1 cellular context compared by ENCODE assay signal in the genomic region with DNA sequence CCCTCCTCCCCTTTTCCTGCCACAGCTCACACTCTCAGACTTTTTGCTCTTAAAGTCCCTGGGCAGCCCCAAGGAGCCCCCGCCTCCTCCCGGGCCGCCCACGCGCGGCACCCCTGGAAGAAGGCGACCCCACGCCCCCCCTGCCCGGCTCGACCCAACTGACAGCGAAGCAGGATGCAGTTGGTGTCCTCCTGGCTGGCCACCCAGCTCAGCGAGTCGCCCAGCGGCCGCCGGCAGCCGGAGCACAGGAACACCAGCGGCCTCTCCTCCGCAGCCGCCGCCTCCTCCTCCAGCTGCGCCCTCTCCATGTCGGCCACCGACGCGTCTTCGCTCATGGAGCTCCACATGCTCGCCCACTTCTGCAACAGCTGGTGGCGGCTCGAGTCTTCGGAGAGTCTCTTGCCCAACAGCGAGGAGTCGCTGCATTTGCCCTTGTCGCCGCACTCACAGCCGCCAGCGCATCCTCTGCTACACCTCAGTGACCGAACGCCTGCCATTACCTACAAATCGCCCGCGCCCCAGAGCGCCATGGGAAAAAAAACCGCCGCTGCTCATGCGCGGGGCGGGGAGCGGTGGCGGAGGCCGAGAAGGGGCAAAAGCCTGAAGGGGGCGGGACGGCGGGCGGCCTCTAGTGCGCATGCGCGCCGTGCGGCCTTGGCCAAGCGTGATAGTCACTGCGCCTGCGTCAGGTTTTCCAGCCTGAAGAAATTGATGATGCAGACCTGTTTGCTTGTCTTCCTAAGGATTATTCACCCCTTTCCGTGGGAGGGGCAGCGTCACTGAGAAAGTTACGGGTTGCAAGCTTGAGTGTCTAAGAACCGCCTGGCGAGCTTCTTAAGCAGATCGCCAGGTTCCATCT.
TF ChIP-seq lines count a peak whose summit lies in the region.

A gene with protein sequence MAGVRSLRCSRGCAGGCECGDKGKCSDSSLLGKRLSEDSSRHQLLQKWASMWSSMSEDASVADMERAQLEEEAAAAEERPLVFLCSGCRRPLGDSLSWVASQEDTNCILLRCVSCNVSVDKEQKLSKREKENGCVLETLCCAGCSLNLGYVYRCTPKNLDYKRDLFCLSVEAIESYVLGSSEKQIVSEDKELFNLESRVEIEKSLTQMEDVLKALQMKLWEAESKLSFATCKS (minus strand): TSS at position 532 of the 859 bp plus-strand sequence. CDS start 35 bp downstream, at position 497.

TF ChIP-seq in HepG2, 621 proteins besides CTCF, POLR2A, EP300 and RAD21 (continued from another document and continues in another):
- TF ChIP-seq, protein P1, sequence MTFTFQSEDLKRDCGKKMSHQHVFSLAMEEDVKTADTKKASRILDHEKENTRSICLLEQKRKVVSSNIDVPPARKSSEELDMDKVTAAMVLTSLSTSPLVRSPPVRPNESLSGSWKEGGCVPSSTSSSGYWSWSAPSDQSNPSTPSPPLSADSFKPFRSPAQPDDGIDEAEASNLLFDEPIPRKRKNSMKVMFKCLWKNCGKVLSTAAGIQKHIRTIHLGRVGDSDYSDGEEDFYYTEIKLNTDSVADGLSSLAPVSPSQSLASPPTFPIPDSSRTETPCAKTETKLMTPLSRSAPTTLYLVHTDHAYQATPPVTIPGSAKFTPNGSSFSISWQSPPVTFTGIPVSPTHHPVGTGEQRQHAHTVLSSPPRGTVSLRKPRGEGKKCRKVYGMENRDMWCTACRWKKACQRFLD (CRISPR knock-in tag; IDR thresholded peaks at IDR 0.05; ENCODE audit: borderline replicate concordance) = peak; percentile 62; the same call in 1 of the 2 replicates
- no peak; the same call in 1 of the 2 replicates for TF ChIP-seq ZNF607 (CRISPR knock-in tag; IDR thresholded peaks at IDR 0.05; ENCODE audit: borderline replicate concordance)
- TF ChIP-seq, protein P2, sequence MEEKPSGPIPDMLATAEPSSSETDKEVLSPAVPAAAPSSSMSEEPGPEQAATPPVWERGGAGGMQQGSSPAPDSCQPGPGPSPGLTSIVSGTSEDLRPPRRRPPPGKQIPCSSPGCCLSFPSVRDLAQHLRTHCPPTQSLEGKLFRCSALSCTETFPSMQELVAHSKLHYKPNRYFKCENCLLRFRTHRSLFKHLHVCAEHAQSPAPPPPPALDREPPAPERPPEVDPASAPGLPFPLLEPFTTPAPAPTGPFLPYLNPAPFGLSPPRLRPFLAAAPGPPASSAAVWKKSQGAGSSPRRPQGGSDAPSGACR (CRISPR knock-in tag; IDR thresholded peaks at IDR 0.05) = 0 out of 2 replicates have a peak, but pooled peaks have one; percentile 14
- TF ChIP-seq, protein P3, sequence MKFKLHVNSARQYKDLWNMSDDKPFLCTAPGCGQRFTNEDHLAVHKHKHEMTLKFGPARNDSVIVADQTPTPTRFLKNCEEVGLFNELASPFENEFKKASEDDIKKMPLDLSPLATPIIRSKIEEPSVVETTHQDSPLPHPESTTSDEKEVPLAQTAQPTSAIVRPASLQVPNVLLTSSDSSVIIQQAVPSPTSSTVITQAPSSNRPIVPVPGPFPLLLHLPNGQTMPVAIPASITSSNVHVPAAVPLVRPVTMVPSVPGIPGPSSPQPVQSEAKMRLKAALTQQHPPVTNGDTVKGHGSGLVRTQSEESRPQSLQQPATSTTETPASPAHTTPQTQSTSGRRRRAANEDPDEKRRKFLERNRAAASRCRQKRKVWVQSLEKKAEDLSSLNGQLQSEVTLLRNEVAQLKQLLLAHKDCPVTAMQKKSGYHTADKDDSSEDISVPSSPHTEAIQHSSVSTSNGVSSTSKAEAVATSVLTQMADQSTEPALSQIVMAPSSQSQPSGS (CRISPR knock-in tag; IDR thresholded peaks at IDR 0.05) = no peak
- TF ChIP-seq DR1 (CRISPR knock-in tag; IDR thresholded peaks at IDR 0.05) = peak; percentile 66
- no peak for TF ChIP-seq ONECUT2 (CRISPR knock-in tag; IDR thresholded peaks at IDR 0.05)
- peak; percentile 75; the same call in 1 of the 2 replicates for TF ChIP-seq IRF2 (CRISPR knock-in tag; IDR thresholded peaks at IDR 0.05)
- TF ChIP-seq, protein P4, sequence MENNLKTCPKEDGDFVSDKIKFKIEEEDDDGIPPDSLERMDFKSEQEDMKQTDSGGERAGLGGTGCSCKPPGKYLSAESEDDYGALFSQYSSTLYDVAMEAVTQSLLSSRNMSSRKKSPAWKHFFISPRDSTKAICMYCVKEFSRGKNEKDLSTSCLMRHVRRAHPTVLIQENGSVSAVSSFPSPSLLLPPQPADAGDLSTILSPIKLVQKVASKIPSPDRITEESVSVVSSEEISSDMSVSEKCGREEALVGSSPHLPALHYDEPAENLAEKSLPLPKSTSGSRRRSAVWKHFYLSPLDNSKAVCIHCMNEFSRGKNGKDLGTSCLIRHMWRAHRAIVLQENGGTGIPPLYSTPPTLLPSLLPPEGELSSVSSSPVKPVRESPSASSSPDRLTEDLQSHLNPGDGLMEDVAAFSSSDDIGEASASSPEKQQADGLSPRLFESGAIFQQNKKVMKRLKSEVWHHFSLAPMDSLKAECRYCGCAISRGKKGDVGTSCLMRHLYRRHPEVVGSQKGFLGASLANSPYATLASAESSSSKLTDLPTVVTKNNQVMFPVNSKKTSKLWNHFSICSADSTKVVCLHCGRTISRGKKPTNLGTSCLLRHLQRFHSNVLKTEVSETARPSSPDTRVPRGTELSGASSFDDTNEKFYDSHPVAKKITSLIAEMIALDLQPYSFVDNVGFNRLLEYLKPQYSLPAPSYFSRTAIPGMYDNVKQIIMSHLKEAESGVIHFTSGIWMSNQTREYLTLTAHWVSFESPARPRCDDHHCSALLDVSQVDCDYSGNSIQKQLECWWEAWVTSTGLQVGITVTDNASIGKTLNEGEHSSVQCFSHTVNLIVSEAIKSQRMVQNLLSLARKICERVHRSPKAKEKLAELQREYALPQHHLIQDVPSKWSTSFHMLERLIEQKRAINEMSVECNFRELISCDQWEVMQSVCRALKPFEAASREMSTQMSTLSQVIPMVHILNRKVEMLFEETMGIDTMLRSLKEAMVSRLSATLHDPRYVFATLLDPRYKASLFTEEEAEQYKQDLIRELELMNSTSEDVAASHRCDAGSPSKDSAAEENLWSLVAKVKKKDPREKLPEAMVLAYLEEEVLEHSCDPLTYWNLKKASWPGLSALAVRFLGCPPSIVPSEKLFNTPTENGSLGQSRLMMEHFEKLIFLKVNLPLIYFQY (CRISPR knock-in tag; IDR thresholded peaks at IDR 0.05; ENCODE audit: borderline replicate concordance) = 0 out of 2 replicates have a peak, but pooled peaks have one; percentile 22
- TF ChIP-seq SPEN (CRISPR knock-in tag; IDR thresholded peaks at IDR 0.05; ENCODE audit: low read depth) = peak; percentile 71; the same call in 1 of the 2 replicates
- TF ChIP-seq ARNT2 (CRISPR knock-in tag; IDR thresholded peaks at IDR 0.05; ENCODE audit: low read depth) = peak; percentile 60; the same call in 1 of the 2 replicates
- TF ChIP-seq CBX1 (IDR thresholded peaks at IDR 0.05; ENCODE audit: low read depth) = no peak
- TF ChIP-seq LCORL (IDR thresholded peaks at IDR 0.05) = no peak
- TF ChIP-seq LCORL (CRISPR knock-in tag; IDR thresholded peaks at IDR 0.05) = 0 out of 2 replicates have a peak, but pooled peaks have one; percentile 9
- TF ChIP-seq, protein P5, sequence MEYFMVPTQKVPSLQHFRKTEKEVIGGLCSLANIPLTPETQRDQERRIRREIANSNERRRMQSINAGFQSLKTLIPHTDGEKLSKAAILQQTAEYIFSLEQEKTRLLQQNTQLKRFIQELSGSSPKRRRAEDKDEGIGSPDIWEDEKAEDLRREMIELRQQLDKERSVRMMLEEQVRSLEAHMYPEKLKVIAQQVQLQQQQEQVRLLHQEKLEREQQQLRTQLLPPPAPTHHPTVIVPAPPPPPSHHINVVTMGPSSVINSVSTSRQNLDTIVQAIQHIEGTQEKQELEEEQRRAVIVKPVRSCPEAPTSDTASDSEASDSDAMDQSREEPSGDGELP (IDR thresholded peaks at IDR 0.05; ENCODE audit: borderline replicate concordance, low read depth) = peak; percentile 47; the same call in 1 of the 2 replicates
- peak; percentile 66; the same call in 1 of the 2 replicates for TF ChIP-seq ZNF547 (CRISPR knock-in tag; IDR thresholded peaks at IDR 0.05)
- peak; percentile 79; the same call in 1 of the 2 replicates for TF ChIP-seq KDM5B (CRISPR knock-in tag; IDR thresholded peaks at IDR 0.05; ENCODE audit: borderline replicate concordance)
- TF ChIP-seq ZMYM3 (CRISPR knock-in tag; IDR thresholded peaks at IDR 0.05) = peak; percentile 43; the same call in 1 of the 2 replicates
- no peak for TF ChIP-seq ZFP36 (IDR thresholded peaks at IDR 0.05; ENCODE audit: borderline replicate concordance, low read depth, low read length, partially characterized antibody)
- TF ChIP-seq SIN3B (IDR thresholded peaks at IDR 0.05; ENCODE audit: low read length) = peak; percentile 97
- TF ChIP-seq ZNF44 (CRISPR knock-in tag; IDR thresholded peaks at IDR 0.05) = no peak
- TF ChIP-seq SAP130 (CRISPR knock-in tag; IDR thresholded peaks at IDR 0.05; ENCODE audit: low read depth) = peak; percentile 99
- TF ChIP-seq SP5 (CRISPR knock-in tag; IDR thresholded peaks at IDR 0.05; ENCODE audit: borderline replicate concordance, low read depth) = peak; percentile 78
- TF ChIP-seq MXI1 (IDR thresholded peaks at IDR 0.05; ENCODE audit: borderline replicate concordance, low read depth, low read length) = peak; percentile 86; the same call in 2 of the 3 replicates
- TF ChIP-seq, protein P6, sequence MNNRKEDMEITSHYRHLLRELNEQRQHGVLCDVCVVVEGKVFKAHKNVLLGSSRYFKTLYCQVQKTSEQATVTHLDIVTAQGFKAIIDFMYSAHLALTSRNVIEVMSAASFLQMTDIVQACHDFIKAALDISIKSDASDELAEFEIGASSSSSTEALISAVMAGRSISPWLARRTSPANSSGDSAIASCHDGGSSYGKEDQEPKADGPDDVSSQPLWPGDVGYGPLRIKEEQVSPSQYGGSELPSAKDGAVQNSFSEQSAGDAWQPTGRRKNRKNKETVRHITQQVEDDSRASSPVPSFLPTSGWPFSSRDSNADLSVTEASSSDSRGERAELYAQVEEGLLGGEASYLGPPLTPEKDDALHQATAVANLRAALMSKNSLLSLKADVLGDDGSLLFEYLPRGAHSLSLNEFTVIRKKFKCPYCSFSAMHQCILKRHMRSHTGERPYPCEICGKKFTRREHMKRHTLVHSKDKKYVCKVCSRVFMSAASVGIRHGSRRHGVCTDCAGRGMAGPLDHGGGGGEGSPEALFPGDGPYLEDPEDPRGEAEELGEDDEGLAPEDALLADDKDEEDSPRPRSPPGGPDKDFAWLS (CRISPR knock-in tag; IDR thresholded peaks at IDR 0.05; ENCODE audit: borderline replicate concordance) = no peak
- no peak for TF ChIP-seq ZFP82 (CRISPR knock-in tag; IDR thresholded peaks at IDR 0.05; ENCODE audit: borderline replicate concordance)
- no peak for TF ChIP-seq ZNF839 (CRISPR knock-in tag; IDR thresholded peaks at IDR 0.05; ENCODE audit: borderline replicate concordance)
- TF ChIP-seq, protein P7, sequence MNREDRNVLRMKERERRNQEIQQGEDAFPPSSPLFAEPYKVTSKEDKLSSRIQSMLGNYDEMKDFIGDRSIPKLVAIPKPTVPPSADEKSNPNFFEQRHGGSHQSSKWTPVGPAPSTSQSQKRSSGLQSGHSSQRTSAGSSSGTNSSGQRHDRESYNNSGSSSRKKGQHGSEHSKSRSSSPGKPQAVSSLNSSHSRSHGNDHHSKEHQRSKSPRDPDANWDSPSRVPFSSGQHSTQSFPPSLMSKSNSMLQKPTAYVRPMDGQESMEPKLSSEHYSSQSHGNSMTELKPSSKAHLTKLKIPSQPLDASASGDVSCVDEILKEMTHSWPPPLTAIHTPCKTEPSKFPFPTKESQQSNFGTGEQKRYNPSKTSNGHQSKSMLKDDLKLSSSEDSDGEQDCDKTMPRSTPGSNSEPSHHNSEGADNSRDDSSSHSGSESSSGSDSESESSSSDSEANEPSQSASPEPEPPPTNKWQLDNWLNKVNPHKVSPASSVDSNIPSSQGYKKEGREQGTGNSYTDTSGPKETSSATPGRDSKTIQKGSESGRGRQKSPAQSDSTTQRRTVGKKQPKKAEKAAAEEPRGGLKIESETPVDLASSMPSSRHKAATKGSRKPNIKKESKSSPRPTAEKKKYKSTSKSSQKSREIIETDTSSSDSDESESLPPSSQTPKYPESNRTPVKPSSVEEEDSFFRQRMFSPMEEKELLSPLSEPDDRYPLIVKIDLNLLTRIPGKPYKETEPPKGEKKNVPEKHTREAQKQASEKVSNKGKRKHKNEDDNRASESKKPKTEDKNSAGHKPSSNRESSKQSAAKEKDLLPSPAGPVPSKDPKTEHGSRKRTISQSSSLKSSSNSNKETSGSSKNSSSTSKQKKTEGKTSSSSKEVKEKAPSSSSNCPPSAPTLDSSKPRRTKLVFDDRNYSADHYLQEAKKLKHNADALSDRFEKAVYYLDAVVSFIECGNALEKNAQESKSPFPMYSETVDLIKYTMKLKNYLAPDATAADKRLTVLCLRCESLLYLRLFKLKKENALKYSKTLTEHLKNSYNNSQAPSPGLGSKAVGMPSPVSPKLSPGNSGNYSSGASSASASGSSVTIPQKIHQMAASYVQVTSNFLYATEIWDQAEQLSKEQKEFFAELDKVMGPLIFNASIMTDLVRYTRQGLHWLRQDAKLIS (CRISPR knock-in tag; IDR thresholded peaks at IDR 0.05) = no peak
- TF ChIP-seq, protein P8, sequence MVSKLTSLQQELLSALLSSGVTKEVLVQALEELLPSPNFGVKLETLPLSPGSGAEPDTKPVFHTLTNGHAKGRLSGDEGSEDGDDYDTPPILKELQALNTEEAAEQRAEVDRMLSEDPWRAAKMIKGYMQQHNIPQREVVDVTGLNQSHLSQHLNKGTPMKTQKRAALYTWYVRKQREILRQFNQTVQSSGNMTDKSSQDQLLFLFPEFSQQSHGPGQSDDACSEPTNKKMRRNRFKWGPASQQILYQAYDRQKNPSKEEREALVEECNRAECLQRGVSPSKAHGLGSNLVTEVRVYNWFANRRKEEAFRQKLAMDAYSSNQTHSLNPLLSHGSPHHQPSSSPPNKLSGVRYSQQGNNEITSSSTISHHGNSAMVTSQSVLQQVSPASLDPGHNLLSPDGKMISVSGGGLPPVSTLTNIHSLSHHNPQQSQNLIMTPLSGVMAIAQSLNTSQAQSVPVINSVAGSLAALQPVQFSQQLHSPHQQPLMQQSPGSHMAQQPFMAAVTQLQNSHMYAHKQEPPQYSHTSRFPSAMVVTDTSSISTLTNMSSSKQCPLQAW (CRISPR knock-in tag; IDR thresholded peaks at IDR 0.05) = peak; percentile 70
- no peak for TF ChIP-seq ZFAT (CRISPR knock-in tag; conservative IDR thresholded peaks at IDR 0.05)
- 0 out of 2 replicates have a peak, but pooled peaks have one; percentile 84 for TF ChIP-seq CAMTA2 (CRISPR knock-in tag; IDR thresholded peaks at IDR 0.05; ENCODE audit: borderline replicate concordance)
- peak; percentile 81; the same call in 1 of the 2 replicates for TF ChIP-seq ZSCAN31 (CRISPR knock-in tag; IDR thresholded peaks at IDR 0.05; ENCODE audit: low read depth)
- TF ChIP-seq JDP2 (CRISPR knock-in tag; IDR thresholded peaks at IDR 0.05; ENCODE audit: borderline replicate concordance) = no peak
- no peak for TF ChIP-seq ZNF234 (CRISPR knock-in tag; conservative IDR thresholded peaks at IDR 0.05)
- peak; percentile 91 for TF ChIP-seq KDM2A (CRISPR knock-in tag; IDR thresholded peaks at IDR 0.05; ENCODE audit: borderline replicate concordance, low read depth)
- TF ChIP-seq, protein P9, sequence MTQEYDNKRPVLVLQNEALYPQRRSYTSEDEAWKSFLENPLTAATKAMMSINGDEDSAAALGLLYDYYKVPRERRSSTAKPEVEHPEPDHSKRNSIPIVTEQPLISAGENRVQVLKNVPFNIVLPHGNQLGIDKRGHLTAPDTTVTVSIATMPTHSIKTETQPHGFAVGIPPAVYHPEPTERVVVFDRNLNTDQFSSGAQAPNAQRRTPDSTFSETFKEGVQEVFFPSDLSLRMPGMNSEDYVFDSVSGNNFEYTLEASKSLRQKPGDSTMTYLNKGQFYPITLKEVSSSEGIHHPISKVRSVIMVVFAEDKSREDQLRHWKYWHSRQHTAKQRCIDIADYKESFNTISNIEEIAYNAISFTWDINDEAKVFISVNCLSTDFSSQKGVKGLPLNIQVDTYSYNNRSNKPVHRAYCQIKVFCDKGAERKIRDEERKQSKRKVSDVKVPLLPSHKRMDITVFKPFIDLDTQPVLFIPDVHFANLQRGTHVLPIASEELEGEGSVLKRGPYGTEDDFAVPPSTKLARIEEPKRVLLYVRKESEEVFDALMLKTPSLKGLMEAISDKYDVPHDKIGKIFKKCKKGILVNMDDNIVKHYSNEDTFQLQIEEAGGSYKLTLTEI (CRISPR knock-in tag; conservative IDR thresholded peaks at IDR 0.05) = no peak
- TF ChIP-seq FIP1L1 (IDR thresholded peaks at IDR 0.05; ENCODE audit: borderline replicate concordance, insufficient read depth, low read depth, low read length) = no peak
